In genomic region chr16:79379083-79379482, GRCh38 we compare ENCODE assay signal across 19 cellular contexts.
DNase-seq lines count a peak whose midpoint lies in the region; ATAC-seq and TF ChIP-seq lines count a peak whose summit lies in the region.
"Had no signal": no experiment of that assay in that cellular context is flagged by ENCODE, and none has a peak within 500 bp of the region (broad histone marks: within the 10 kb centered on the region; RNA-seq: fewer than 3 reads in every experiment).

No MANE protein-coding gene starts in this region.

- H3K9me3 Mint-ChIP-seq in activated CD4-positive, alpha-beta T cell treated with anti-CD3 and anti-CD28 coated beads for 36 hours (ENCODE audit: low read depth), result peaks cover 3% of the 10 kb centered on the region
- H3K9me3 Mint-ChIP-seq: CD4-positive, alpha-beta T cell had no signal

- no peak overlapping the region for H3K27ac Mint-ChIP-seq in activated CD4-positive, alpha-beta T cell treated with anti-CD3 and anti-CD28 coated beads for 36 hours
- H3K27ac Mint-ChIP-seq: CD4-positive, alpha-beta T cell; GM23338 had no signal

- no peak for DNase-seq in activated CD4-positive, alpha-beta T cell treated with anti-CD3 and anti-CD28 coated beads for 36 hours
- DNase-seq in activated CD4-positive, alpha-beta T cell treated with anti-CD3 and anti-CD28 coated beads for 48 hours, result no peak
- DNase-seq in epithelial cell of esophagus (ENCODE audit: low read depth) (peak; percentile 9), NAMALWA (ENCODE audit: low spot score) (no peak), middle frontal gyrus (ENCODE audit: extremely low spot score, low spot score) (no peak), body of pancreas (no peak)
- DNase-seq: AML-193; Calu3; CD4-positive, alpha-beta T cell; DMS53; DND-41; H7; IMR-90 had no signal

- peak; percentile 16 for ATAC-seq in activated CD4-positive, alpha-beta T cell treated with anti-CD3 and anti-CD28 coated beads for 36 hours
- no peak for ATAC-seq in body of pancreas
- ATAC-seq: A549, GM23338, HCT116 had no signal

- H3K27ac ChIP-seq in HEK293 (ENCODE audit: extremely low read depth, low read depth, low read length), result no peak overlapping the region
- no peak overlapping the region for H3K27ac ChIP-seq in body of pancreas
- H3K27ac ChIP-seq: 22Rv1, A549, C4-2B had no signal

- CTCF ChIA-PET in activated CD4-positive, alpha-beta T cell treated with anti-CD3 and anti-CD28 coated beads for 36 hours (lab: Charles Lee), result no interaction called here
- CTCF ChIA-PET in HEK293 (lab: Yijun Ruan, JAX), result no interaction called here

- 71 to 81% methylated on average over 3 of the region's 3 CpGs for WGBS in body of pancreas, 2 donors

- intact Hi-C loops in activated CD4-positive, alpha-beta T cell treated with anti-CD3 and anti-CD28 coated beads for 36 hours (cut with DNase I, micrococcal nuclease), result no loop called here
- intact Hi-C loops in body of pancreas (cut with DNase I), result no loop called here

- no peaks in the 10 kb centered on the region for H3K4me1 ChIP-seq in HEK293 (ENCODE audit: control insufficient read depth, insufficient read depth, low read length)
- no peaks in the 10 kb centered on the region for H3K4me1 ChIP-seq in body of pancreas
- H3K4me1 ChIP-seq: A549 had no signal

- TF ChIP-seq CTCF in HEK293 (tag by site-specific recombination; IDR thresholded peaks at IDR 0.05), result no peak
- TF ChIP-seq CTCF in epithelial cell of esophagus (IDR thresholded peaks at IDR 0.05; ENCODE audit: insufficient read depth, low read depth, low read length, missing control alignments), result no peak
- no peak for TF ChIP-seq CTCF in body of pancreas (IDR thresholded peaks at IDR 0.05)

- H3K4me3 Mint-ChIP-seq in activated CD4-positive, alpha-beta T cell treated with anti-CD3 and anti-CD28 coated beads for 36 hours, result no peak overlapping the region
- H3K4me3 Mint-ChIP-seq: CD4-positive, alpha-beta T cell; GM23338 had no signal

- H3K4me3 ChIP-seq in HEK293 (ENCODE audit: low read depth, low read length) (no peak overlapping the region), epithelial cell of esophagus (ENCODE audit: low read length) (no peak overlapping the region), body of pancreas (no peak overlapping the region)
- H3K4me3 ChIP-seq: A549, GM23338 had no signal

- H3K4me1 Mint-ChIP-seq in activated CD4-positive, alpha-beta T cell treated with anti-CD3 and anti-CD28 coated beads for 36 hours, result peaks cover 22% of the 10 kb centered on the region
- H3K4me1 Mint-ChIP-seq: GM23338 had no signal

- POLR2A ChIA-PET in activated CD4-positive, alpha-beta T cell treated with anti-CD3 and anti-CD28 coated beads for 36 hours (lab: Charles Lee), result no interaction called here
- POLR2A ChIA-PET in HEK293 (lab: Yijun Ruan, JAX), result no interaction called here

- H3K27me3 ChIP-seq in body of pancreas, result no peaks in the 10 kb centered on the region

- H3K27me3 Mint-ChIP-seq in activated CD4-positive, alpha-beta T cell treated with anti-CD3 and anti-CD28 coated beads for 36 hours, result peaks cover 7% of the 10 kb centered on the region
- H3K27me3 Mint-ChIP-seq: CD4-positive, alpha-beta T cell had no signal

- TF ChIP-seq POLR2A in body of pancreas (IDR thresholded peaks at IDR 0.05), result no peak

- H3K36me3 ChIP-seq in HEK293 (ENCODE audit: control insufficient read depth in 2 of 2, insufficient read depth in 1 of 2, low read length in 2 of 2) (no peaks in the 10 kb centered on the region), body of pancreas (replicated peaks in 1 of 2; ENCODE audit: insufficient read depth in 1 of 2, low read depth in 2 of 2) (no peaks in the 10 kb centered on the region)

- no peaks in the 10 kb centered on the region for H3K36me3 Mint-ChIP-seq in activated CD4-positive, alpha-beta T cell treated with anti-CD3 and anti-CD28 coated beads for 36 hours (ENCODE audit: low read depth)

- H3K9me3 ChIP-seq in HEK293 (ENCODE audit: control insufficient read depth, insufficient read depth, low read depth, low read length), result no peaks in the 10 kb centered on the region
- H3K9me3 ChIP-seq in body of pancreas, result no peaks in the 10 kb centered on the region
- H3K9me3 ChIP-seq: A549 had no signal

TF ChIP-seq in HEK293, 187 proteins besides CTCF, POLR2A, EP300 and RAD21:
- no peak for TF ChIP-seq ZSCAN30 (tag by site-specific recombination; IDR thresholded peaks at IDR 0.05)
- TF ChIP-seq SCRT2 (tag by site-specific recombination; IDR thresholded peaks at IDR 0.05), result no peak
- peak; percentile 42 for TF ChIP-seq ZBTB17 (tag by site-specific recombination; IDR thresholded peaks at IDR 0.05)
- no peak for TF ChIP-seq ZFP69B (tag by site-specific recombination; IDR thresholded peaks at IDR 0.05)
- TF ChIP-seq ZBTB11 (tag by site-specific recombination; conservative IDR thresholded peaks at IDR 0.05; ENCODE audit: low read depth), result no peak
- no peak for TF ChIP-seq PRDM10 (tag by site-specific recombination; IDR thresholded peaks at IDR 0.05)
